ENCODE assay signal across 8 cellular contexts in the genomic region with DNA sequence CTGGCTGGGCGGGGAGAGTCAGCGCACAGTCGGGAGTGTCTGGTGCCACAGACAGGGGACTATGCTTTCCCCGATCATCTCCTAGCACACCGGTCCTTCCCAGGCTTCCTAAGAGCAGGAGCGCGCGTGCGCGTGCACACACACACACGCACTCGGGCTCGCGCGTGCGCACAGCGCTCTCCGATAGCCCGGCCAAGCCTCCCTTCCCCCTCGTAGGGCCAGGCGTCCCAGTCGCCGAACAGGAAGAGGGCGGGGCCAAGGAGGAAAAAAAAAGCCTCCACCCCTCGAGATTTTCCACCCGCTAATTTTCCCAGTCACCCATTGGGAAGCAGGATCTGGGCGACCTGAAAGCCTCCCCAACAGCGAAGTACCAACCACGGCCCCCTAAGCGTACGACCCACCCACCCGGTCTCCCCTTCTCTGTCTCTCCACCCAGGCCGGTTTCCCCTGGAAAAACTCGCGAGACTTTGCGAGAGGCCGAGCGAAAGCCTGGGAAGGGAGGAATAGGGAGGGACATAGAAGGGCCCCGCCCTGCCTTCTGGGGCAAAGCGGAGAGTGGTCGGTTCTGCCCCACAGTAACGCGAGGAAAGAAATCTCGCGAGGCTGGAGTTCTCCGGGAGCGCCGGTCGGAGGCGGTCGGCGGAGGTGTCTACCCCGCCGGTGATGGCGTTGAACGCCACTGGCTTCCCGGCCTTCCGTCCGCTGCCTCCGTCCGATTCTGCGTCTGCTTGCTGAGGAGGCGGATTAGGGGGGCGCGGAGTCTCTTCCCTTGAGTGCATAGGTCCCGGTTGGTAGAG. TPM values are rescaled to one million over a fixed set of nuclear protein-coding genes. Genes with fewer than 3 reads are reported as not detected.
DNase-seq lines count a peak whose midpoint lies in the region; ATAC-seq lines count a peak whose summit lies in the region.

A gene (plus strand): TSS at position 608 of the 797 bp plus-strand sequence. CDS start 15,689 bp downstream, outside the sequence.
A gene with protein sequence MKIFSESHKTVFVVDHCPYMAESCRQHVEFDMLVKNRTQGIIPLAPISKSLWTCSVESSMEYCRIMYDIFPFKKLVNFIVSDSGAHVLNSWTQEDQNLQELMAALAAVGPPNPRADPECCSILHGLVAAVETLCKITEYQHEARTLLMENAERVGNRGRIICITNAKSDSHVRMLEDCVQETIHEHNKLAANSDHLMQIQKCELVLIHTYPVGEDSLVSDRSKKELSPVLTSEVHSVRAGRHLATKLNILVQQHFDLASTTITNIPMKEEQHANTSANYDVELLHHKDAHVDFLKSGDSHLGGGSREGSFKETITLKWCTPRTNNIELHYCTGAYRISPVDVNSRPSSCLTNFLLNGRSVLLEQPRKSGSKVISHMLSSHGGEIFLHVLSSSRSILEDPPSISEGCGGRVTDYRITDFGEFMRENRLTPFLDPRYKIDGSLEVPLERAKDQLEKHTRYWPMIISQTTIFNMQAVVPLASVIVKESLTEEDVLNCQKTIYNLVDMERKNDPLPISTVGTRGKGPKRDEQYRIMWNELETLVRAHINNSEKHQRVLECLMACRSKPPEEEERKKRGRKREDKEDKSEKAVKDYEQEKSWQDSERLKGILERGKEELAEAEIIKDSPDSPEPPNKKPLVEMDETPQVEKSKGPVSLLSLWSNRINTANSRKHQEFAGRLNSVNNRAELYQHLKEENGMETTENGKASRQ (minus strand): TSS at position 119 of the 797 bp plus-strand sequence. CDS start 1,178 bp downstream, outside the sequence.

- H3K36me3 ChIP-seq in CD8-positive, alpha-beta memory T cell (ENCODE audit: insufficient read depth, low read length) = no peaks in the 10 kb centered on the region

- CTCF ChIA-PET in CD8-positive, alpha-beta memory T cell (lab: Charles Lee) = interaction anchor here (0.9 to 1.0 kb wide), 2 partner anchors 53 to 76 kb away, joined by 4 to 5 read pairs; a partner anchor contains a TSS

- H3K4me1 ChIP-seq in CD8-positive, alpha-beta memory T cell (ENCODE audit: insufficient read depth, low read length) = peaks cover 51% of the 10 kb centered on the region

- peak within 1 kb of the TSS; percentile 87 for H3K4me3 ChIP-seq in CD8-positive, alpha-beta memory T cell (ENCODE audit: low read length)

- ATAC-seq in GM19468 (IDR thresholded peaks at IDR 0.05; ENCODE audit: extremely low read depth, unreplicated experiment) = peak; percentile 80

- peak within 1 kb of the TSS; percentile 91 for H3K27ac ChIP-seq in CD8-positive, alpha-beta memory T cell (ENCODE audit: low read depth, low read length)

- peaks cover 74 to 86% (median 75%) of the 10 kb centered on the region in 3 donors for H3K4me1 Mint-ChIP-seq in CD8-positive, alpha-beta memory T cell

- H3K27me3 Mint-ChIP-seq in CD8-positive, alpha-beta memory T cell = peaks cover 0 to 2% of the 10 kb centered on the region in 2 donors

- no peaks in the 10 kb centered on the region for H3K27me3 ChIP-seq in CD8-positive, alpha-beta memory T cell (ENCODE audit: insufficient read depth, low read length, poor library complexity, severe bottlenecking)

- peak within 1 kb of the TSS; percentile 95 to 99 (median 98) for H3K4me3 Mint-ChIP-seq in CD8-positive, alpha-beta memory T cell

- peak; percentile 94 to 98 (median 96) for DNase-seq in CD8-positive, alpha-beta memory T cell
- DNase-seq in HS-5 (ENCODE audit: low read depth) (peak; percentile 95), lung microvascular endothelial cell (ENCODE audit: low read depth in 2 of 2) (peak; percentile 99)
- DNase-seq in NK-92 treated with Interleukin-12 subunit alpha and Interleukin-12 subunit beta, amount 100 ng/mL, for 24 hours (lab: John Stamatoyannopoulos, UW) = peak; percentile 95
- DNase-seq in activated CD8-positive, alpha-beta memory T cell treated with anti-CD3 and anti-CD28 coated beads for 24 hours = peak; percentile 98
- peak; percentile 96 for DNase-seq in effector CD8-positive, alpha-beta T cell (lab: John Stamatoyannopoulos, UW)
- peak; percentile 95 to 98 (median 96) for DNase-seq in stimulated activated CD4-positive, alpha-beta T cell treated with anti-CD3 and anti-CD28 coated beads, TNF-alpha, amount 100 ng/mL, for 48 hours (ENCODE audit: low read depth in 3 of 3)

- H3K36me3 Mint-ChIP-seq in CD8-positive, alpha-beta memory T cell = peaks cover 0 to 26% (median 2%) of the 10 kb centered on the region in 3 donors

- POLR2A ChIA-PET in CD8-positive, alpha-beta memory T cell (lab: Charles Lee) = interaction anchor here (1.0 to 1.2 kb wide), 3 partner anchors 15 to 105 kb away, joined by 3 to 5 read pairs (median 4); a partner anchor contains a TSS

- H3K9me3 Mint-ChIP-seq in CD8-positive, alpha-beta memory T cell = no peaks in the 10 kb centered on the region

- no peaks in the 10 kb centered on the region for H3K9me3 ChIP-seq in CD8-positive, alpha-beta memory T cell (ENCODE audit: low read length)

- H3K27ac Mint-ChIP-seq in CD8-positive, alpha-beta memory T cell = peak within 1 kb of the TSS; percentile 88 to 100 (median 97)

RNA-seq across cellular contexts. Expression of the first gene that starts in this region (rescaled TPM):
- total RNA-seq in CD8-positive, alpha-beta memory T cell = 10 to 100 TPM; 50.4 to 54.7 TPM
- polyA plus RNA-seq in CD8-positive, alpha-beta memory T cell = 103 TPM
- 40.8 and 102 TPM in 2 replicates for total RNA-seq in lung microvascular endothelial cell

RNA-seq across cellular contexts. Expression of the second gene that starts in this region (rescaled TPM):
- 10 to 100 TPM; 58.7 to 64.5 TPM for total RNA-seq in CD8-positive, alpha-beta memory T cell
- 22.3 TPM for polyA plus RNA-seq in CD8-positive, alpha-beta memory T cell
- total RNA-seq in lung microvascular endothelial cell = 17.3 and 17.7 TPM in 2 replicates

Comparison
In these comparisons a context has a peak if more than half of its experiments do, and no peak if none do; other contexts are left out.
1. Peak in every context shown above with its lines: DNase-seq, ATAC-seq, H3K4me3 ChIP-seq and H3K27ac ChIP-seq.